11 cellular contexts compared by ENCODE assay signal in the genomic region with DNA sequence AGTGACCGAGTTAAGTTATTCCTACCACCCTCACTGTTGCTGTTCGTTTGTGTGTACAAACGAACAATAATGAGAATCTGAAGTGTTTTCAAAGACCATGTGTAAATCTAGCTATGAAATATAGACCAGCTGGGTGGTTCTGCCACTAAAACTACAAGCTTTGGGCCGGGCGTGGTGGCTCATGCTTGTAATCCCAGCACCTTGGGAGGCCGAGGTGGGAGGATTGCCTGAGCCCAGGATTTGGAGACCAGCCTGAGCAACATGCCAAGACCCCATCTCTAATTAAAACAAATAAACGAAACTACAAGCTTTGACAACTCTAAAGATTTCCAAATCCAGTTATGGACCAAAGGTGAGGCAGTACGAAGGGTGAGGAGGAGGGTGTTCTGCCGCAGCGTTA. TPM values are rescaled to one million over a fixed set of nuclear protein-coding genes. Genes with fewer than 3 reads are reported as not detected.
DNase-seq lines count a peak whose midpoint lies in the region; ATAC-seq, FAIRE-seq and TF ChIP-seq lines count a peak whose summit lies in the region.
"Had no signal": no experiment of that assay in that cellular context is flagged by ENCODE, and none has a peak within 500 bp of the region (broad histone marks: within the 10 kb centered on the region; RNA-seq: fewer than 3 reads in every experiment).

No MANE protein-coding gene starts in this region.

- no peak overlapping the region for H3K4me3 Mint-ChIP-seq in activated T-cell treated with anti-CD3 and anti-CD28 coated beads, Interleukin-2, amount 50 U/mL, for 72 hours
- peak overlapping the region; percentile 79 for H3K4me3 Mint-ChIP-seq in activated T-helper 1 cell treated with anti-CD3 and anti-CD28 coated beads, Interleukin-12 subunit alpha, Interleukin-12 subunit beta, Interleukin-2, Interleukin-4 antibody, amounts not matched to agents 30 ng/mL and 10 ng/mL and 1 ng/mL, durations not matched to agents 14 hours and 24 hours and 36 hours

- ATAC-seq in activated T-cell treated with anti-CD3 and anti-CD28 coated beads, Interleukin-2, amount 50 U/mL, for 72 hours (replicated peaks in 1 of 2) = no peak
- no peak for ATAC-seq in GM19467 (IDR thresholded peaks at IDR 0.05; ENCODE audit: unreplicated experiment)

- H4K20me1 ChIP-seq in keratinocyte (ENCODE audit: control insufficient read depth, extremely low read depth, insufficient read depth, low read length) = peaks cover 2% of the 10 kb centered on the region

- dilution Hi-C loops in keratinocyte (cut with MboI; ENCODE audit: extremely low pct_ligation_motif_present, low sequenced_read_pairs) = no loop called here

- H3K9me3 ChIP-seq in keratinocyte (ENCODE audit: control insufficient read depth, low read depth, low read length) (no peaks in the 10 kb centered on the region), subcutaneous abdominal adipose tissue (ENCODE audit: control insufficient read depth in 5 of 5, low read length in 5 of 5) (no peaks in the 10 kb centered on the region)

- intact Hi-C loops in activated T-helper 1 cell treated with anti-CD3 and anti-CD28 coated beads, Interleukin-12 subunit alpha, Interleukin-12 subunit beta, Interleukin-2, Interleukin-4 antibody, amounts not matched to agents 30 ng/mL and 10 ng/mL and 1 ng/mL, durations not matched to agents 14 hours and 24 hours and 36 hours (cut with micrococcal nuclease) = loop anchor here (2.0 kb wide), 2 partner anchors 189 to 377 kb away; partner anchors contain the start of genes SLC25A19 and WBP2

- no peak for DNase-seq in activated T-cell treated with anti-CD3 and anti-CD28 coated beads, Interleukin-2, amount 50 U/mL, for 72 hours
- DNase-seq in activated T-cell treated with anti-CD3 and anti-CD28 coated beads, Interleukin-2, amount 50 U/mL, for 1 hour = no peak
- DNase-seq in activated T-helper 1 cell treated with anti-CD3 and anti-CD28 coated beads, Interleukin-12 subunit alpha, Interleukin-12 subunit beta, Interleukin-2, Interleukin-4 antibody, amounts not matched to agents 30 ng/mL and 10 ng/mL and 1 ng/mL, durations not matched to agents 14 hours and 24 hours and 36 hours (ENCODE audit: low spot score) = no peak
- DNase-seq in keratinocyte (ENCODE audit: low read depth, low spot score) (no peak), anterior cingulate cortex (lab: John Stamatoyannopoulos, UW) (no peak), DMS114 treated with DMSO at 0.1 percent for 48 hours (lab: John Stamatoyannopoulos, UW; ENCODE audit: unreplicated experiment) (no peak)
- DNase-seq: stimulated activated CD4-positive, alpha-beta T cell treated with anti-CD3 and anti-CD28 coated beads, Interleukin-12 subunit alpha, Interleukin-12 subunit beta, amount 100 ng/mL, for 4 hours had no signal

- H3K9me1 ChIP-seq in keratinocyte (ENCODE audit: control insufficient read depth, extremely low read depth, insufficient read depth, low read length) = no peaks in the 10 kb centered on the region

- H3K27me3 Mint-ChIP-seq in activated T-cell treated with anti-CD3 and anti-CD28 coated beads, Interleukin-2, amount 50 U/mL, for 72 hours (ENCODE audit: low read depth) = no peaks in the 10 kb centered on the region
- no peaks in the 10 kb centered on the region for H3K27me3 Mint-ChIP-seq in activated T-helper 1 cell treated with anti-CD3 and anti-CD28 coated beads, Interleukin-12 subunit alpha, Interleukin-12 subunit beta, Interleukin-2, Interleukin-4 antibody, amounts not matched to agents 30 ng/mL and 10 ng/mL and 1 ng/mL, durations not matched to agents 14 hours and 24 hours and 36 hours (ENCODE audit: insufficient read depth)

- peaks cover 55% of the 10 kb centered on the region for H3K79me2 ChIP-seq in keratinocyte (ENCODE audit: control insufficient read depth, insufficient read depth, low read length)

- H3K4me2 ChIP-seq in keratinocyte (ENCODE audit: control insufficient read depth, extremely low read depth, insufficient read depth, low read depth, low read length) = peak overlapping the region; percentile 96

- TF ChIP-seq CTCF in keratinocyte (optimal IDR thresholded peaks at IDR 0.05 in 1 of 3, IDR thresholded peaks at IDR 0.05 in 1 of 3, conservative IDR thresholded peaks at IDR 0.05 in 1 of 3; ENCODE audit: extremely low read depth in 1 of 3, insufficient read depth in 2 of 3, low read length in 3 of 3) = no peak

- H3K9ac ChIP-seq in keratinocyte (ENCODE audit: control insufficient read depth, extremely low read depth, insufficient read depth, low read length) (peak overlapping the region; percentile 97), subcutaneous abdominal adipose tissue (ENCODE audit: low read length in 5 of 5) (peak overlapping the region in 2 of 5 donors; percentile 35 to 87)

- peak overlapping the region; percentile 84 to 98 (median 98) for H3K4me3 ChIP-seq in keratinocyte (ENCODE audit: control insufficient read depth in 2 of 3, extremely low read depth in 1 of 3, insufficient read depth in 2 of 3, low read depth in 1 of 3, low read length in 3 of 3)
- H3K4me3 ChIP-seq in subcutaneous abdominal adipose tissue (ENCODE audit: low read depth in 1 of 5, low read length in 5 of 5) = peak overlapping the region; percentile 87 to 100 (median 97)

- no peak overlapping the region for H2AFZ ChIP-seq in keratinocyte (ENCODE audit: control insufficient read depth, low read length)

- H3K27ac ChIP-seq in keratinocyte (ENCODE audit: control insufficient read depth, insufficient read depth, low read length) (peak overlapping the region; percentile 95), subcutaneous abdominal adipose tissue (ENCODE audit: low read depth, low read length) (no peak overlapping the region)

- H3K4me1 ChIP-seq in keratinocyte (ENCODE audit: control insufficient read depth, extremely low read depth, insufficient read depth, low read length) (peaks cover 16% of the 10 kb centered on the region), subcutaneous abdominal adipose tissue (ENCODE audit: control insufficient read depth in 5 of 5, insufficient read depth in 5 of 5, low read length in 5 of 5) (peaks cover 9 to 25% (median 23%) of the 10 kb centered on the region in 5 donors)

- peaks cover 38% of the 10 kb centered on the region for H3K4me1 Mint-ChIP-seq in activated T-cell treated with anti-CD3 and anti-CD28 coated beads, Interleukin-2, amount 50 U/mL, for 72 hours (ENCODE audit: low read depth)
- H3K4me1 Mint-ChIP-seq in activated T-helper 1 cell treated with anti-CD3 and anti-CD28 coated beads, Interleukin-12 subunit alpha, Interleukin-12 subunit beta, Interleukin-2, Interleukin-4 antibody, amounts not matched to agents 30 ng/mL and 10 ng/mL and 1 ng/mL, durations not matched to agents 14 hours and 24 hours and 36 hours (ENCODE audit: low read depth) = peaks cover 11% of the 10 kb centered on the region

- no peaks in the 10 kb centered on the region for H3K9me3 Mint-ChIP-seq in activated T-cell treated with anti-CD3 and anti-CD28 coated beads, Interleukin-2, amount 50 U/mL, for 72 hours
- H3K9me3 Mint-ChIP-seq in activated T-helper 1 cell treated with anti-CD3 and anti-CD28 coated beads, Interleukin-12 subunit alpha, Interleukin-12 subunit beta, Interleukin-2, Interleukin-4 antibody, amounts not matched to agents 30 ng/mL and 10 ng/mL and 1 ng/mL, durations not matched to agents 14 hours and 24 hours and 36 hours = no peaks in the 10 kb centered on the region
- H3K9me3 Mint-ChIP-seq: CD14-positive monocyte had no signal

- peaks cover 10 to 11% of the 10 kb centered on the region in 2 donors for H3K36me3 Mint-ChIP-seq in activated T-cell treated with anti-CD3 and anti-CD28 coated beads, Interleukin-2, amount 50 U/mL, for 72 hours (ENCODE audit: insufficient read depth in 2 of 2)
- peaks cover 26% of the 10 kb centered on the region for H3K36me3 Mint-ChIP-seq in activated T-helper 1 cell treated with anti-CD3 and anti-CD28 coated beads, Interleukin-12 subunit alpha, Interleukin-12 subunit beta, Interleukin-2, Interleukin-4 antibody, amounts not matched to agents 30 ng/mL and 10 ng/mL and 1 ng/mL, durations not matched to agents 14 hours and 24 hours and 36 hours (ENCODE audit: low read depth)

- H3K27ac Mint-ChIP-seq in activated T-cell treated with anti-CD3 and anti-CD28 coated beads, Interleukin-2, amount 50 U/mL, for 72 hours = peak overlapping the region; percentile 77
- H3K27ac Mint-ChIP-seq in activated T-helper 1 cell treated with anti-CD3 and anti-CD28 coated beads, Interleukin-12 subunit alpha, Interleukin-12 subunit beta, Interleukin-2, Interleukin-4 antibody, amounts not matched to agents 30 ng/mL and 10 ng/mL and 1 ng/mL, durations not matched to agents 14 hours and 24 hours and 36 hours = peak overlapping the region; percentile 71

- FAIRE-seq in keratinocyte (lab: Jason Lieb, UNC) = no peak

- peaks cover 16 to 41% of the 10 kb centered on the region in 2 experiments for H3K36me3 ChIP-seq in keratinocyte (ENCODE audit: control insufficient read depth in 2 of 2, extremely low read depth in 1 of 2, insufficient read depth in 2 of 2, low read length in 2 of 2)
- peaks cover 10 to 48% (median 37%) of the 10 kb centered on the region in 5 donors for H3K36me3 ChIP-seq in subcutaneous abdominal adipose tissue (ENCODE audit: control insufficient read depth in 5 of 5, insufficient read depth in 5 of 5, low read length in 5 of 5)

- H3K27me3 ChIP-seq in keratinocyte (ENCODE audit: control insufficient read depth, extremely low read depth, insufficient read depth, low read length) (no peaks in the 10 kb centered on the region), subcutaneous abdominal adipose tissue (ENCODE audit: control insufficient read depth in 5 of 5, insufficient read depth in 4 of 5, low read length in 5 of 5) (peaks cover 0 to 3% (median 0%) of the 10 kb centered on the region in 5 donors)

RNA-seq across cellular contexts. Expression of gene RECQL5, which starts 1.0 kb away (rescaled TPM):
- 10 to 100 TPM; 50.7 to 58.5 TPM for total RNA-seq in activated T-cell treated with anti-CD3 and anti-CD28 coated beads, Interleukin-2, amount 50 U/mL, for 72 hours
- total RNA-seq in activated T-helper 1 cell treated with anti-CD3 and anti-CD28 coated beads, Interleukin-12 subunit alpha, Interleukin-12 subunit beta, Interleukin-2, Interleukin-4 antibody, amounts not matched to agents 30 ng/mL and 10 ng/mL and 1 ng/mL, durations not matched to agents 14 hours and 24 hours and 36 hours = 29.9 and 34.1 TPM in 2 replicates
- 11.9 to 15.8 TPM (median 12.9 TPM) in 3 replicates for polyA plus RNA-seq in keratinocyte
- polyA plus RNA-seq in keratinocyte (2011; ENCODE audit: low read depth) = 5.9 TPM
- 5.3 and 5.5 TPM in 2 replicates for polyA plus RNA-seq in keratinocyte (2011; cell fraction: cytosol; rRNA removed)
- 80.9 and 96.7 TPM in 2 replicates for polyA plus RNA-seq in keratinocyte (2011; cell fraction: nucleus; rRNA removed)
- polyA plus RNA-seq in keratinocyte (2012; ENCODE audit: low replicate concordance) = 16.7 and 20.5 TPM in 2 replicates
- polyA minus RNA-seq in keratinocyte = 31.0 to 53.1 TPM (median 38.4 TPM) in 3 replicates
- 11.1 TPM for polyA minus RNA-seq in keratinocyte (2011; cell fraction: cytosol; rRNA and poly(A)+ RNA removed)
- 35.5 and 43.4 TPM in 2 replicates for polyA minus RNA-seq in keratinocyte (2011; cell fraction: nucleus; rRNA and poly(A)+ RNA removed)

RNA-seq across cellular contexts. Expression of gene SAP30BP, which starts 1.2 kb away (rescaled TPM):
- 100 to 1,000 TPM in 1 of 2 donors, 10 to 100 TPM in 1; 97.0 to 112 TPM for total RNA-seq in activated T-cell treated with anti-CD3 and anti-CD28 coated beads, Interleukin-2, amount 50 U/mL, for 72 hours
- total RNA-seq in activated T-helper 1 cell treated with anti-CD3 and anti-CD28 coated beads, Interleukin-12 subunit alpha, Interleukin-12 subunit beta, Interleukin-2, Interleukin-4 antibody, amounts not matched to agents 30 ng/mL and 10 ng/mL and 1 ng/mL, durations not matched to agents 14 hours and 24 hours and 36 hours = 113 and 117 TPM in 2 replicates
- polyA plus RNA-seq in keratinocyte = 99.0 to 103 TPM (median 101 TPM) in 3 replicates
- polyA plus RNA-seq in keratinocyte (2011; ENCODE audit: low read depth) = 115 TPM
- 97.8 and 111 TPM in 2 replicates for polyA plus RNA-seq in keratinocyte (2011; cell fraction: cytosol; rRNA removed)
- 174 and 189 TPM in 2 replicates for polyA plus RNA-seq in keratinocyte (2011; cell fraction: nucleus; rRNA removed)
- 80.5 and 96.0 TPM in 2 replicates for polyA plus RNA-seq in keratinocyte (2012; ENCODE audit: low replicate concordance)
- polyA minus RNA-seq in keratinocyte = 44.9 to 68.4 TPM (median 58.9 TPM) in 3 replicates
- polyA minus RNA-seq in keratinocyte (2011; cell fraction: cytosol; rRNA and poly(A)+ RNA removed) = 52.4 TPM
- polyA minus RNA-seq in keratinocyte (2011; cell fraction: nucleus; rRNA and poly(A)+ RNA removed) = 43.7 and 56.2 TPM in 2 replicates

RNA-seq across cellular contexts. Expression of gene SMIM5, which starts 32.7 kb away (rescaled TPM):
- total RNA-seq in activated T-cell treated with anti-CD3 and anti-CD28 coated beads, Interleukin-2, amount 50 U/mL, for 72 hours = 1 to 10 TPM; 1.4 to 2.4 TPM
- total RNA-seq in activated T-helper 1 cell treated with anti-CD3 and anti-CD28 coated beads, Interleukin-12 subunit alpha, Interleukin-12 subunit beta, Interleukin-2, Interleukin-4 antibody, amounts not matched to agents 30 ng/mL and 10 ng/mL and 1 ng/mL, durations not matched to agents 14 hours and 24 hours and 36 hours = 0.05 TPM in 1 of 2 replicates, not detected in the other
- polyA plus RNA-seq in keratinocyte = 0.15 to 0.59 TPM (median 0.24 TPM) in 3 replicates
- 0.80 TPM for polyA plus RNA-seq in keratinocyte (2011; ENCODE audit: low read depth)
- polyA plus RNA-seq in keratinocyte (2011; cell fraction: cytosol; rRNA removed) = 0.23 and 0.39 TPM in 2 replicates
- polyA plus RNA-seq in keratinocyte (2011; cell fraction: nucleus; rRNA removed) = 0.18 and 0.28 TPM in 2 replicates
- polyA plus RNA-seq in keratinocyte (2012; ENCODE audit: low replicate concordance) = 0.19 and 5.3 TPM in 2 replicates
- 0.13 to 0.66 TPM (median 0.30 TPM) in 3 replicates for polyA minus RNA-seq in keratinocyte
- not detected for polyA minus RNA-seq in keratinocyte (2011; cell fraction: cytosol; rRNA and poly(A)+ RNA removed)
- polyA minus RNA-seq in keratinocyte (2011; cell fraction: nucleus; rRNA and poly(A)+ RNA removed) = 0.39 and 0.53 TPM in 2 replicates
- total RNA-seq: dermis microvascular lymphatic vessel endothelial cell had no signal

RNA-seq across cellular contexts. Expression of gene ITGB4, which starts 55.3 kb away (rescaled TPM):
- total RNA-seq in activated T-cell treated with anti-CD3 and anti-CD28 coated beads, Interleukin-2, amount 50 U/mL, for 72 hours = 1 to 10 TPM; 2.7 to 3.5 TPM
- 1.4 and 2.7 TPM in 2 replicates for total RNA-seq in activated T-helper 1 cell treated with anti-CD3 and anti-CD28 coated beads, Interleukin-12 subunit alpha, Interleukin-12 subunit beta, Interleukin-2, Interleukin-4 antibody, amounts not matched to agents 30 ng/mL and 10 ng/mL and 1 ng/mL, durations not matched to agents 14 hours and 24 hours and 36 hours
- polyA plus RNA-seq in keratinocyte = 761 to 1,084 TPM (median 1,039 TPM) in 3 replicates
- polyA plus RNA-seq in keratinocyte (2011; ENCODE audit: low read depth) = 357 TPM
- 399 and 802 TPM in 2 replicates for polyA plus RNA-seq in keratinocyte (2011; cell fraction: cytosol; rRNA removed)
- polyA plus RNA-seq in keratinocyte (2011; cell fraction: nucleus; rRNA removed) = 3,183 and 4,055 TPM in 2 replicates
- 790 and 2,344 TPM in 2 replicates for polyA plus RNA-seq in keratinocyte (2012; ENCODE audit: low replicate concordance)
- 1,878 to 7,870 TPM (median 1,919 TPM) in 3 replicates for polyA minus RNA-seq in keratinocyte
- 2,383 TPM for polyA minus RNA-seq in keratinocyte (2011; cell fraction: cytosol; rRNA and poly(A)+ RNA removed)
- polyA minus RNA-seq in keratinocyte (2011; cell fraction: nucleus; rRNA and poly(A)+ RNA removed) = 4,240 and 4,449 TPM in 2 replicates
